ENCODE assay signal across 8 cellular contexts in genomic region chr21:14403681-14404318, GRCh38. TPM values are rescaled to one million over a fixed set of nuclear protein-coding genes. Genes with fewer than 3 reads are reported as not detected.
DNase-seq lines count a peak whose midpoint lies in the region; ATAC-seq, FAIRE-seq and TF ChIP-seq lines count a peak whose summit lies in the region.

No MANE protein-coding gene starts in this region.

- H4K20me1 ChIP-seq in astrocyte (ENCODE audit: insufficient read depth, low read length) = no peaks in the 10 kb centered on the region

- TF ChIP-seq POLR2A in NB4 (IDR thresholded peaks at IDR 0.05; ENCODE audit: extremely low read depth, insufficient read length) = no peak

- no peaks in the 10 kb centered on the region for H3K36me3 ChIP-seq in BE2C
- H3K36me3 ChIP-seq in astrocyte (ENCODE audit: insufficient read depth, low read length) = no peaks in the 10 kb centered on the region

- no peak overlapping the region for H3K4me2 ChIP-seq in astrocyte (ENCODE audit: low read length)

- H3K4me1 Mint-ChIP-seq in astrocyte (ENCODE audit: low read depth, unreplicated experiment) = no peaks in the 10 kb centered on the region

- H3K36me3 Mint-ChIP-seq in astrocyte (ENCODE audit: low read depth, unreplicated experiment) = no peaks in the 10 kb centered on the region

- H3K9me3 ChIP-seq in BE2C (no peaks in the 10 kb centered on the region), astrocyte (ENCODE audit: insufficient read depth, low read depth, low read length) (no peaks in the 10 kb centered on the region)

- H3K4me1 ChIP-seq in BE2C (no peaks in the 10 kb centered on the region), astrocyte (ENCODE audit: insufficient read depth, low read length) (no peaks in the 10 kb centered on the region)

- no peaks in the 10 kb centered on the region for H3K79me2 ChIP-seq in astrocyte (ENCODE audit: insufficient read depth, low read length)

- H3K9ac ChIP-seq in astrocyte (ENCODE audit: low read length) = no peak overlapping the region

- DNase-seq in BE2C (no peak), NB4 (ENCODE audit: low read depth) (peak; percentile 56), astrocyte (ENCODE audit: low read depth) (peak; percentile 11), kidney tubule cell (ENCODE audit: low spot score) (peak; percentile 31), NCI-H1048 (lab: John Stamatoyannopoulos, UW) (no peak)

- H3K9me3 Mint-ChIP-seq in astrocyte (ENCODE audit: unreplicated experiment) = no peaks in the 10 kb centered on the region

- H3K4me3 Mint-ChIP-seq in astrocyte (ENCODE audit: unreplicated experiment) = no peak overlapping the region

- H3K27ac Mint-ChIP-seq in astrocyte (ENCODE audit: unreplicated experiment) = no peak overlapping the region

- TF ChIP-seq CTCF in BE2C (IDR thresholded peaks at IDR 0.05; ENCODE audit: low read depth, low read length) (peak; percentile 66), NB4 (IDR thresholded peaks at IDR 0.05; ENCODE audit: low read depth, low read length) (peak; percentile 35), astrocyte (IDR thresholded peaks at IDR 0.05; ENCODE audit: insufficient read depth, low read depth, low read length) (peak; percentile 48)

- ATAC-seq in GM18511 (IDR thresholded peaks at IDR 0.05; ENCODE audit: unreplicated experiment) (peak; percentile 65), GM19397 (IDR thresholded peaks at IDR 0.05; ENCODE audit: unreplicated experiment) (no peak), HG03280 (IDR thresholded peaks at IDR 0.05; ENCODE audit: unreplicated experiment) (no peak)

- H2AFZ ChIP-seq in astrocyte (ENCODE audit: low read depth, low read length) = no peak overlapping the region

- no peaks in the 10 kb centered on the region for H3K27me3 Mint-ChIP-seq in astrocyte (ENCODE audit: low read depth, unreplicated experiment)

- H3K27ac ChIP-seq in astrocyte (ENCODE audit: low read depth, low read length) = no peak overlapping the region

- H3K27me3 ChIP-seq in BE2C (no peaks in the 10 kb centered on the region), astrocyte (ENCODE audit: insufficient read depth, low read length) (no peaks in the 10 kb centered on the region)

- peak; percentile 66 for FAIRE-seq in astrocyte (lab: Jason Lieb, UNC)

- no peak overlapping the region for H3K4me3 ChIP-seq in BE2C (ENCODE audit: low read depth, low read length)
- H3K4me3 ChIP-seq in NB4 (ENCODE audit: low read depth, low read length) = no peak overlapping the region
- H3K4me3 ChIP-seq in astrocyte (ENCODE audit: insufficient read depth, low read depth, low read length) = no peak overlapping the region

RNA-seq across cellular contexts. Expression of gene HSPA13, which starts 20.9 kb away (rescaled TPM):
- 23.8 TPM for polyA plus RNA-seq in BE2C (2012; ENCODE audit: insufficient read depth, insufficient read length, low read depth)
- total RNA-seq in astrocyte = 67.2 and 70.6 TPM in 2 replicates

Comparison
In these comparisons a context has a peak if more than half of its experiments do, and no peak if none do; other contexts are left out.
1. DNase-seq: peak in NB4 (single experiment), astrocyte (single experiment) and kidney tubule cell (single experiment); none in BE2C (single experiment) and NCI-H1048 (single experiment).
2. Peak in every context shown above with its lines, with median percentiles within 50 percentile points of each other: CTCF ChIP-seq.